In genomic region chr12:3667485-3667884, GRCh38 we compare ENCODE assay signal across 1 cellular context.
TF ChIP-seq lines count a peak whose summit lies in the region.

No MANE protein-coding gene starts in this region.

TF ChIP-seq in WTC11, 78 proteins besides CTCF, POLR2A, EP300 and RAD21 (continued from another document):
- no peak for TF ChIP-seq NR1H2 (CRISPR knock-in tag; IDR thresholded peaks at IDR 0.05)
- no peak for TF ChIP-seq ZNF219 (CRISPR knock-in tag; IDR thresholded peaks at IDR 0.05; ENCODE audit: borderline replicate concordance)
- no peak for TF ChIP-seq USF2 (CRISPR knock-in tag; IDR thresholded peaks at IDR 0.05)
